1 cellular context compared by ENCODE assay signal in the genomic region with DNA sequence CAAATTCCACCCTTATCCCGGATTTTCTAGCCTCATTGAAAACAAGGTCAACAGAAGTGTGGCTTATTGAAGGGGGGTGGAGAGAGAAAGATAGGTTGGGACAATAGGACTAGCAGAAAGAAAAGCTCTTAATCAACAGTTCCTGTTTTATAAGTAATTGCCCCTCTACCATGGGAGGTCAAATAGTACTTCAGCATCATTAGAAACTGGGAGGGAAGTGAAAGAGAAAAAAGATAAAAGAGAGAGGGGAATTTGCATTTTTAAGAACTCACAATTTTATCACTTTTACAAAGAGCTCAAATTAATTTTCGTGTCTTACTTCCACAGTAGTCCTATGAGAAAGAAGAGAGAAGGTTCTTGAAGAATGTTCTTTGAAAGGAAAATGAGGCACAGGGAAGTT.
TF ChIP-seq lines count a peak whose summit lies in the region.

No MANE protein-coding gene starts in this region.

TF ChIP-seq in IMR-90, 13 proteins besides CTCF, POLR2A, EP300 and RAD21 (continued from another document):
- TF ChIP-seq RCOR1 (IDR thresholded peaks at IDR 0.05; ENCODE audit: insufficient replicate concordance, low read length), result no peak
- TF ChIP-seq BHLHE40 (IDR thresholded peaks at IDR 0.05; ENCODE audit: low read depth, low read length), result no peak
- no peak for TF ChIP-seq MXI1 (IDR thresholded peaks at IDR 0.05; ENCODE audit: borderline replicate concordance, low read depth, low read length)
- TF ChIP-seq, protein P1, sequence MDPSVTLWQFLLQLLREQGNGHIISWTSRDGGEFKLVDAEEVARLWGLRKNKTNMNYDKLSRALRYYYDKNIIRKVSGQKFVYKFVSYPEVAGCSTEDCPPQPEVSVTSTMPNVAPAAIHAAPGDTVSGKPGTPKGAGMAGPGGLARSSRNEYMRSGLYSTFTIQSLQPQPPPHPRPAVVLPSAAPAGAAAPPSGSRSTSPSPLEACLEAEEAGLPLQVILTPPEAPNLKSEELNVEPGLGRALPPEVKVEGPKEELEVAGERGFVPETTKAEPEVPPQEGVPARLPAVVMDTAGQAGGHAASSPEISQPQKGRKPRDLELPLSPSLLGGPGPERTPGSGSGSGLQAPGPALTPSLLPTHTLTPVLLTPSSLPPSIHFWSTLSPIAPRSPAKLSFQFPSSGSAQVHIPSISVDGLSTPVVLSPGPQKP (IDR thresholded peaks at IDR 0.05; ENCODE audit: borderline replicate concordance, low read depth, low read length), result no peak
- no peak for TF ChIP-seq FOS (IDR thresholded peaks at IDR 0.05; ENCODE audit: low read depth, low read length)
